8 cellular contexts compared by ENCODE assay signal in genomic region chr3:126083511-126083912, GRCh38. TPM values are rescaled to one million over a fixed set of nuclear protein-coding genes. Genes with fewer than 3 reads are reported as not detected.
DNase-seq lines count a peak whose midpoint lies in the region; ATAC-seq and TF ChIP-seq lines count a peak whose summit lies in the region.

No MANE protein-coding gene starts in this region.

- H3K9me2 ChIP-seq in PC-9 (ENCODE audit: insufficient read depth), result no peaks in the 10 kb centered on the region

- peaks cover 26% of the 10 kb centered on the region; the same call in 1 of the 2 replicates for H3F3A ChIP-seq in PC-9 (ENCODE audit: insufficient read depth, low read depth)

- H3K4me1 Mint-ChIP-seq in CD4-positive, alpha-beta memory T cell, result peaks cover 9 to 32% (median 20%) of the 10 kb centered on the region in 4 donors

- no peaks in the 10 kb centered on the region for H3K9me3 ChIP-seq in CD4-positive, alpha-beta memory T cell (ENCODE audit: control insufficient read depth in 1 of 2, low read length in 2 of 2)
- H3K9me3 ChIP-seq in PC-9 (ENCODE audit: insufficient read depth, low read depth) (no peaks in the 10 kb centered on the region; the same call in none of the 2 replicates), iPS-15b (ENCODE audit: control insufficient read depth, insufficient read depth, low read length) (peaks cover 15% of the 10 kb centered on the region), skeletal muscle tissue (ENCODE audit: control insufficient read depth in 3 of 3, low read length in 3 of 3) (no peaks in the 10 kb centered on the region)

- peak overlapping the region; percentile 88 to 94 (median 92) for H3K4me3 Mint-ChIP-seq in CD4-positive, alpha-beta memory T cell

- no peaks in the 10 kb centered on the region for H3K27me3 ChIP-seq in CD4-positive, alpha-beta memory T cell (ENCODE audit: insufficient read depth, low read length)
- no peaks in the 10 kb centered on the region for H3K27me3 ChIP-seq in PC-9 (ENCODE audit: insufficient read depth, low read depth)
- H3K27me3 ChIP-seq in iPS-15b (ENCODE audit: control insufficient read depth, insufficient read depth, low read length), result no peaks in the 10 kb centered on the region
- H3K27me3 ChIP-seq in skeletal muscle tissue (ENCODE audit: control insufficient read depth in 3 of 3, insufficient read depth in 3 of 3, low read length in 3 of 3), result no peaks in the 10 kb centered on the region

- peak overlapping the region; percentile 87 for H2AFZ ChIP-seq in PC-9

- intact Hi-C loops in CD4-positive, alpha-beta memory T cell (cut with micrococcal nuclease), result loop anchor here (1.0 to 10.0 kb wide), 6 partner anchors 167 to 1464 kb away; partner anchors contain the start of genes CHCHD6, KLF15, OSBPL11 and ZXDC
- intact Hi-C loops in PC-9 (cut with micrococcal nuclease; ENCODE audit: unreplicated experiment), result loop anchor here (5.0 kb wide), 2 partner anchors 106 to 114 kb away; no protein-coding TSS in a partner anchor

- H3K9ac ChIP-seq in iPS-15b (ENCODE audit: low read depth, low read length), result no peak overlapping the region
- peak overlapping the region; percentile 77 to 88 (median 84) for H3K9ac ChIP-seq in skeletal muscle tissue (ENCODE audit: low read depth in 1 of 3, low read length in 3 of 3)

- CTCF ChIA-PET in CD4-positive, alpha-beta memory T cell (lab: Charles Lee; ENCODE audit: partially characterized antibody), result interaction anchor here (1.0 to 1.2 kb wide), 6 partner anchors 10 to 94 kb away, joined by 3 read pairs; no protein-coding TSS in a partner anchor
- CTCF ChIA-PET in PC-9 (lab: Charles Lee), result no interaction called here

- BruUV-seq in PC-9 (replicated peaks; lab: Mats Ljungman, UMichigan), result no TSS peak

- peaks cover 0 to 3% (median 0%) of the 10 kb centered on the region in 8 donors for H3K9me3 Mint-ChIP-seq in CD4-positive, alpha-beta memory T cell

- no peaks in the 10 kb centered on the region for H3K79me2 ChIP-seq in PC-9 (ENCODE audit: low read depth)

- no peaks in the 10 kb centered on the region for H3K36me3 ChIP-seq in CD4-positive, alpha-beta memory T cell (ENCODE audit: insufficient read depth, low read length)
- H3K36me3 ChIP-seq in PC-9 (ENCODE audit: low read depth) (no peaks in the 10 kb centered on the region), iPS-15b (ENCODE audit: control insufficient read depth, insufficient read depth, low read length) (no peaks in the 10 kb centered on the region), skeletal muscle tissue (ENCODE audit: control insufficient read depth in 3 of 3, insufficient read depth in 3 of 3, low read length in 3 of 3) (no peaks in the 10 kb centered on the region)

- ATAC-seq in HG03280 (IDR thresholded peaks at IDR 0.05; ENCODE audit: unreplicated experiment), result peak; percentile 37

- peaks cover 26% of the 10 kb centered on the region for H3K4me1 ChIP-seq in CD4-positive, alpha-beta memory T cell (ENCODE audit: insufficient read depth, low read length)
- peaks cover 23% of the 10 kb centered on the region for H3K4me1 ChIP-seq in PC-9 (replicated peaks; ENCODE audit: insufficient read depth)
- H3K4me1 ChIP-seq in iPS-15b (ENCODE audit: control insufficient read depth, insufficient read depth, low read length), result peaks cover 3% of the 10 kb centered on the region
- H3K4me1 ChIP-seq in skeletal muscle tissue (ENCODE audit: control insufficient read depth in 3 of 3, insufficient read depth in 3 of 3, low read length in 3 of 3), result peaks cover 17 to 20% (median 18%) of the 10 kb centered on the region in 3 donors

- peak overlapping the region; percentile 63 for H3K27ac ChIP-seq in CD4-positive, alpha-beta memory T cell (ENCODE audit: low read depth, low read length)
- H3K27ac ChIP-seq in PC-9 (no peak overlapping the region), angular gyrus (ENCODE audit: low read depth, low read length) (peak overlapping the region; percentile 48), skeletal muscle tissue (ENCODE audit: low read depth, low read length) (peak overlapping the region; percentile 81)

- H3K27ac Mint-ChIP-seq in CD4-positive, alpha-beta memory T cell, result peak overlapping the region; percentile 63 to 98 (median 93)

- POLR2A ChIA-PET in CD4-positive, alpha-beta memory T cell (lab: Charles Lee; ENCODE audit: partially characterized antibody), result interaction anchor here (1.0 to 1.4 kb wide), 5 partner anchors 8 to 392 kb away, joined by 3 to 12 read pairs (median 3); partner anchors contain the start of gene ZXDC
- POLR2A ChIA-PET in PC-9 (lab: Charles Lee; ENCODE audit: unreplicated experiment), result no interaction called here

- DNase-seq in CD4-positive, alpha-beta memory T cell, result peak in 2 of 5 donors; percentile 37 to 53
- DNase-seq in GM19238 (ENCODE audit: insufficient read length, low spot score), result peak; percentile 63
- DNase-seq in PC-9, result peak in 1 of 2 experiments; percentile 40
- no peak for DNase-seq in NCI-H2107 (lab: John Stamatoyannopoulos, UW)

- H3K4me3 ChIP-seq in CD4-positive, alpha-beta memory T cell (ENCODE audit: low read length in 2 of 2), result peak overlapping the region in 1 of 2 donors; percentile 64
- H3K4me3 ChIP-seq in PC-9 (peak overlapping the region; percentile 83), iPS-15b (ENCODE audit: low read depth, low read length) (peak overlapping the region; percentile 62), skeletal muscle tissue (ENCODE audit: low read length in 3 of 3) (peak overlapping the region; percentile 70 to 81 (median 71))

- TF ChIP-seq CTCF in PC-9 (conservative IDR thresholded peaks at IDR 0.05), result no peak

- H3K36me3 Mint-ChIP-seq in CD4-positive, alpha-beta memory T cell, result peaks cover 3 to 9% of the 10 kb centered on the region in 2 donors

- H3K27me3 Mint-ChIP-seq in CD4-positive, alpha-beta memory T cell, result no peaks in the 10 kb centered on the region

- peak overlapping the region; percentile 84 for H3K4me2 ChIP-seq in PC-9

- no peaks in the 10 kb centered on the region for H4K20me1 ChIP-seq in PC-9 (ENCODE audit: insufficient read depth)

RNA-seq across cellular contexts. Expression of gene SLC41A3, which starts 0.4 kb away (rescaled TPM):
- 10 to 100 TPM; 32.5 to 41.2 TPM for total RNA-seq in CD4-positive, alpha-beta memory T cell
- polyA plus RNA-seq in CD4-positive, alpha-beta memory T cell, result 10 to 100 TPM; 22.5 to 33.1 TPM
- total RNA-seq in PC-9 (2021) (59.2 and 67.0 TPM in 2 replicates), skeletal muscle tissue (31.3 TPM)
